16 cellular contexts compared by ENCODE assay signal in the genomic region with DNA sequence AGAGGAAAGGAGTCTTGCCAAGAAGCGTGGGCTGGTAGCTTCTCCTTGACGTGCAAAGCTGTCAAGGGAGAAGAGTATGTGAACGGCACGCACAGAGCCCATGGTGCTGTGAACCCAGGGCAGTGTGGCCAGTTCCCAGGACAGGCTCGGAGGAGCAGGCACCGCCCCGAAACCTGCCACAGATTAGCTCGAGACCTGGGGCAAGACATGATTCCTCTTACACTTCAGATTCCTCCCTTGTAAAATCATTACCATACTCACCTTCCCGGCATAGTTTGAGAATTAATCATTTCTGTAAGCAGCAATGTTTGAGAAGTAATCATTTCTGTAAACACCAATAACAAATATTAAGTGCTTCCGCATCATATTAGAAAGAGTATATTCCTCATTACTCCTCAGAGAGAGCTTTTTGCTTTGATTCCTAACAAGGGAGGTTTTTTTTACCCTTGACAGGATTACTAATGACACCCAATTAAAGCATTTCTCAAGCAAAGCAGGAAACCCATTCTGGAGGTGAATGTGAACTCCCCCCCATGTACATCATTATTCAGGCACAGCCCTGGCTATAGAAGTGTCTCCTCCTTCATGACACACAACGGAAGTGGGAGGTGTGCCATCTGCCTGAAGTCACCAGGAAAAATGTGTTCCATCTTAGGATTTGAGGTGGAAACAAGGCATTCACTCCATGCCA. TPM values are rescaled to one million over a fixed set of nuclear protein-coding genes. Genes with fewer than 3 reads are reported as not detected.
DNase-seq lines count a peak whose midpoint lies in the region; ATAC-seq and TF ChIP-seq lines count a peak whose summit lies in the region.
"Had no signal": no experiment of that assay in that cellular context is flagged by ENCODE, and none has a peak within 500 bp of the region (broad histone marks: within the 10 kb centered on the region; RNA-seq: fewer than 3 reads in every experiment).

No MANE protein-coding gene starts in this region.

- H3K4me3 Mint-ChIP-seq in mesothelial cell of epicardium, result peak overlapping the region; percentile 37
- no peak overlapping the region for H3K4me3 Mint-ChIP-seq in activated T-cell treated with anti-CD3 and anti-CD28 coated beads, Interleukin-2, amount 50 U/mL, for 72 hours
- H3K4me3 Mint-ChIP-seq: activated naive CD4-positive, alpha-beta T cell treated with anti-CD3 and anti-CD28 coated beads, Interleukin-2, amount 50 U/mL, for 24 hours; CD14-positive monocyte; stimulated activated memory B cell treated with anti-CD40 and anti-IgM and Interleukin-4, amounts not matched to agents 10 μg/mL and 1 μg/mL and 100 μg/mL, for 72 hours had no signal

- H3K27ac Mint-ChIP-seq in mesothelial cell of epicardium, result peak overlapping the region; percentile 97
- H3K27ac Mint-ChIP-seq in activated T-cell treated with anti-CD3 and anti-CD28 coated beads, Interleukin-2, amount 50 U/mL, for 72 hours, result no peak overlapping the region
- H3K27ac Mint-ChIP-seq: activated naive CD4-positive, alpha-beta T cell treated with anti-CD3 and anti-CD28 coated beads, Interleukin-2, amount 50 U/mL, for 24 hours; stimulated activated memory B cell treated with anti-CD40 and anti-IgM and Interleukin-4, amounts not matched to agents 10 μg/mL and 1 μg/mL and 100 μg/mL, for 72 hours had no signal

- H3K36me3 Mint-ChIP-seq in mesothelial cell of epicardium, result peaks cover 14% of the 10 kb centered on the region
- H3K36me3 Mint-ChIP-seq in activated T-cell treated with anti-CD3 and anti-CD28 coated beads, Interleukin-2, amount 50 U/mL, for 72 hours (ENCODE audit: insufficient read depth in 2 of 2), result no peaks in the 10 kb centered on the region
- H3K36me3 Mint-ChIP-seq: activated naive CD4-positive, alpha-beta T cell treated with anti-CD3 and anti-CD28 coated beads, Interleukin-2, amount 50 U/mL, for 24 hours; stimulated activated memory B cell treated with anti-CD40 and anti-IgM and Interleukin-4, amounts not matched to agents 10 μg/mL and 1 μg/mL and 100 μg/mL, for 72 hours had no signal

- no peak for ATAC-seq in activated T-cell treated with anti-CD3 and anti-CD28 coated beads, Interleukin-2, amount 50 U/mL, for 72 hours (replicated peaks in 1 of 2)
- ATAC-seq: stimulated activated memory B cell treated with anti-CD40 and anti-IgM and Interleukin-4, amounts not matched to agents 10 μg/mL and 1 μg/mL and 100 μg/mL, for 72 hours had no signal

- peak overlapping the region; percentile 29 for H3K27ac ChIP-seq in cingulate gyrus (ENCODE audit: low read depth, low read length)

- H3K27me3 Mint-ChIP-seq in mesothelial cell of epicardium (ENCODE audit: low read depth), result no peaks in the 10 kb centered on the region
- H3K27me3 Mint-ChIP-seq in activated T-cell treated with anti-CD3 and anti-CD28 coated beads, Interleukin-2, amount 50 U/mL, for 72 hours (ENCODE audit: low read depth), result no peaks in the 10 kb centered on the region
- H3K27me3 Mint-ChIP-seq: stimulated activated memory B cell treated with anti-CD40 and anti-IgM and Interleukin-4, amounts not matched to agents 10 μg/mL and 1 μg/mL and 100 μg/mL, for 72 hours had no signal

- TF ChIP-seq CTCF in AG10803 (conservative IDR thresholded peaks at IDR 0.05; ENCODE audit: low read length), result no peak
- no peak for TF ChIP-seq CTCF in mesothelial cell of epicardium (IDR thresholded peaks at IDR 0.05; ENCODE audit: unreplicated experiment)

- no peaks in the 10 kb centered on the region for H3K9me3 Mint-ChIP-seq in mesothelial cell of epicardium
- no peaks in the 10 kb centered on the region for H3K9me3 Mint-ChIP-seq in activated T-cell treated with anti-CD3 and anti-CD28 coated beads, Interleukin-2, amount 50 U/mL, for 72 hours
- H3K9me3 Mint-ChIP-seq: activated naive CD4-positive, alpha-beta T cell treated with anti-CD3 and anti-CD28 coated beads, Interleukin-2, amount 50 U/mL, for 24 hours; CD14-positive monocyte; stimulated activated memory B cell treated with anti-CD40 and anti-IgM and Interleukin-4, amounts not matched to agents 10 μg/mL and 1 μg/mL and 100 μg/mL, for 72 hours had no signal

- H3K4me1 Mint-ChIP-seq in mesothelial cell of epicardium, result peaks cover 49% of the 10 kb centered on the region
- H3K4me1 Mint-ChIP-seq in activated T-cell treated with anti-CD3 and anti-CD28 coated beads, Interleukin-2, amount 50 U/mL, for 72 hours (ENCODE audit: low read depth), result peaks cover 13% of the 10 kb centered on the region
- H3K4me1 Mint-ChIP-seq: CD14-positive monocyte; stimulated activated memory B cell treated with anti-CD40 and anti-IgM and Interleukin-4, amounts not matched to agents 10 μg/mL and 1 μg/mL and 100 μg/mL, for 72 hours had no signal

- DNase-seq in AG10803 (ENCODE audit: low read depth), result peak; percentile 24
- DNase-seq in HK-2 (ENCODE audit: unreplicated experiment), result peak; percentile 34
- DNase-seq in mesothelial cell of epicardium (ENCODE audit: low spot score in 2 of 2, unreplicated experiment in 2 of 2), result no peak
- DNase-seq in activated T-cell treated with anti-CD3 and anti-CD28 coated beads, Interleukin-2, amount 50 U/mL, for 72 hours, result no peak
- no peak for DNase-seq in SKM-1 (lab: John Stamatoyannopoulos, UW; ENCODE audit: unreplicated experiment)
- DNase-seq in activated naive CD4-positive, alpha-beta T cell treated with anti-CD3 and anti-CD28 coated beads, Interleukin-2, amount 50 U/mL, for 16 hours, result no peak
- no peak for DNase-seq in globus pallidus (ENCODE audit: low spot score)
- DNase-seq: GDM1; KG1; NCI-H1694 treated with DMSO at 0.1 percent for 48 hours; SK-N-SH; stimulated activated CD4-positive, alpha-beta T cell treated with anti-CD3 and anti-CD28 coated beads, Interleukin-4, amount 100 ng/mL, for 4 hours had no signal

- no peak overlapping the region for H3K4me3 ChIP-seq in AG10803 (ENCODE audit: low read length)

RNA-seq across cellular contexts. Expression of a gene that starts 19.8 kb away (rescaled TPM):
- 101 to 109 TPM (median 106 TPM) in 3 replicates for total RNA-seq in mesothelial cell of epicardium
- total RNA-seq in activated T-cell treated with anti-CD3 and anti-CD28 coated beads, Interleukin-2, amount 50 U/mL, for 72 hours, result 1 to 10 TPM; 1.2 to 2.7 TPM

Comparison
In these comparisons a context has a peak if more than half of its experiments do, and no peak if none do; other contexts are left out.
1. DNase-seq: peak in AG10803 (single experiment) and HK-2 (single experiment); none in mesothelial cell of epicardium (0 of 2), activated T-cell treated with anti-CD3 and anti-CD28 coated beads, Interleukin-2, amount 50 U/mL, for 72 hours (0 of 2), SKM-1 (single experiment), activated naive CD4-positive, alpha-beta T cell treated with anti-CD3 and anti-CD28 coated beads, Interleukin-2, amount 50 U/mL, for 16 hours (single experiment) and globus pallidus (single experiment).
2. RNA of a gene that starts 19.8 kb away (total RNA-seq): 101 to 109 TPM in mesothelial cell of epicardium; 1.2 to 2.7 TPM in activated T-cell treated with anti-CD3 and anti-CD28 coated beads, Interleukin-2, amount 50 U/mL, for 72 hours; every median in the first group is over 10 times any median in the second.